Comparison of ENCODE assay signal across 27 cellular contexts in the genomic region with DNA sequence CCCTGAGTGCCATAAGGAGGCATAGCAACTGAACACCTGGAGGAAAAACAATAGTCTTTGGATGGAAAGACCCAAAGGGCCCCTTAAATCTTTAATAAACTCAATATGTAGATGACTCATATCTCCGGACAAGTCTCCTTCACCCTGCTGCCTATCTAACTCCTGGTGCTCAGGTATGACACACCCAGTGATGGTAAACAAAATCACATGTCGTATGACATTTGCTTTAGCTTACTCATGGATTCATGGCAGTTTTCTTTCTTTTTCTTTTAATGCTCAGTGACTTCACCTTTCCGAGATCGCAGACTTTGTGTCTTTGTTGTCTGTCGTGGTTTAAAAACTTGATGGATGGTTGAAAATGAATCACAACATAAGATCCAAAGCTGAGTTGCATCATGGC.
DNase-seq lines count a peak whose midpoint lies in the region; ATAC-seq, FAIRE-seq and TF ChIP-seq lines count a peak whose summit lies in the region.
"Had no signal": no experiment of that assay in that cellular context is flagged by ENCODE, and none has a peak within 500 bp of the region (broad histone marks: within the 10 kb centered on the region; RNA-seq: fewer than 3 reads in every experiment).

No MANE protein-coding gene starts in this region.

- no peak for TF ChIP-seq CTCF in epithelial cell of esophagus (IDR thresholded peaks at IDR 0.05; ENCODE audit: insufficient read depth, low read depth, low read length, missing control alignments)

- H3K4me1 ChIP-seq in small intestine (ENCODE audit: control insufficient read depth in 2 of 2, insufficient read depth in 1 of 2, low read depth in 1 of 2, low read length in 1 of 2), result no peaks in the 10 kb centered on the region
- H3K4me1 ChIP-seq: esophagus squamous epithelium, heart left ventricle had no signal

- H3K36me3 ChIP-seq in small intestine (ENCODE audit: control insufficient read depth in 2 of 2, insufficient read depth in 2 of 2, low read length in 2 of 2), result no peaks in the 10 kb centered on the region
- H3K36me3 ChIP-seq: esophagus squamous epithelium, heart left ventricle, ovary, upper lobe of left lung had no signal

- TF ChIP-seq POLR2A in GM12892 (IDR thresholded peaks at IDR 0.05; ENCODE audit: low read depth, low read length), result no peak

- no peak for ATAC-seq in GM19351 (IDR thresholded peaks at IDR 0.05; ENCODE audit: unreplicated experiment)
- ATAC-seq: heart left ventricle; Right ventricle myocardium inferior; stimulated activated naive B cell treated with anti-CD40 and anti-IgM and Interleukin-4, amounts not matched to agents 10 μg/mL and 1 μg/mL and 100 μg/mL, for 72 hours had no signal

- no peak for FAIRE-seq in small intestine (lab: Jason Lieb, UNC)
- no peak for FAIRE-seq in GM12892 (lab: Jason Lieb, UNC)
- FAIRE-seq: kidney had no signal

- DNase-seq in NCI-H748 (lab: John Stamatoyannopoulos, UW; ENCODE audit: unreplicated experiment) (peak; percentile 6), NCI-H748 treated with DMSO at 0.1 percent for 48 hours (lab: John Stamatoyannopoulos, UW) (no peak), NCI-H69 (lab: John Stamatoyannopoulos, UW) (peak; percentile 47), epithelial cell of esophagus (ENCODE audit: low read depth) (peak; percentile 63), small intestine (peak; percentile 55), GM12892 (ENCODE audit: insufficient read length) (no peak), midbrain (lab: John Stamatoyannopoulos, UW) (no peak)
- DNase-seq: 8988T; activated CD4-positive, alpha-beta T cell treated with anti-CD3 and anti-CD28 coated beads, Interleukin-2, amount 50 U/mL, for 48 hours; activated CD4-positive, CD25-positive, alpha-beta regulatory T cell treated with anti-CD3 and anti-CD28 coated beads, Interleukin-2, amount 50 U/mL, for 72 hours; activated naive CD4-positive, alpha-beta T cell treated with Interleukin-2 at 50 U/mL for 16 hours; EL; esophagus squamous epithelium; foreskin melanocyte; H7; heart left ventricle; Karpas-422; kidney; MV-4-11; NCI-H1436; NCI-H2081; ovary; stimulated activated naive B cell treated with anti-CD40 and anti-IgM and Interleukin-4, amounts not matched to agents 10 μg/mL and 1 μg/mL and 100 μg/mL, for 72 hours; upper lobe of left lung had no signal

- H3K9me3 ChIP-seq in small intestine (ENCODE audit: control insufficient read depth, low read depth), result no peaks in the 10 kb centered on the region
- H3K9me3 ChIP-seq: esophagus squamous epithelium, ovary, upper lobe of left lung had no signal

- no peak overlapping the region for H3K27ac ChIP-seq in small intestine (ENCODE audit: low read depth in 1 of 2, low read length in 1 of 2)
- H3K27ac ChIP-seq: esophagus squamous epithelium, heart left ventricle, HL-60, ovary, upper lobe of left lung had no signal

- H3K4me3 ChIP-seq in epithelial cell of esophagus (ENCODE audit: low read length) (no peak overlapping the region), small intestine (ENCODE audit: low read depth in 1 of 2, low read length in 2 of 2) (no peak overlapping the region)
- H3K4me3 ChIP-seq: esophagus squamous epithelium, heart left ventricle, ovary, upper lobe of left lung had no signal

- WGBS in small intestine, 3 donors, result 26 to 68% (median 47%) methylated on average over 5 of the region's 5 CpGs

- H3K27me3 ChIP-seq in small intestine (ENCODE audit: control insufficient read depth in 2 of 2, insufficient read depth in 2 of 2, low read length in 2 of 2), result no peaks in the 10 kb centered on the region
- H3K27me3 ChIP-seq: ovary, upper lobe of left lung had no signal

Comparison
In these comparisons a context has a peak if more than half of its experiments do, and no peak if none do; other contexts are left out.
1. DNase-seq: peak in NCI-H748 (single experiment), NCI-H69 (single experiment), epithelial cell of esophagus (single experiment) and small intestine (single experiment); none in NCI-H748 treated with DMSO at 0.1 percent for 48 hours (single experiment), GM12892 (single experiment) and midbrain (single experiment).